10 cellular contexts compared by ENCODE assay signal in genomic region chr17:29393451-29393850, GRCh38. TPM values are rescaled to one million over a fixed set of nuclear protein-coding genes. Genes with fewer than 3 reads are reported as not detected.
DNase-seq lines count a peak whose midpoint lies in the region; ATAC-seq and TF ChIP-seq lines count a peak whose summit lies in the region.
"Had no signal": no experiment of that assay in that cellular context is flagged by ENCODE, and none has a peak within 500 bp of the region (broad histone marks: within the 10 kb centered on the region; RNA-seq: fewer than 3 reads in every experiment).

No MANE protein-coding gene starts in this region.

- peaks cover 47% of the 10 kb centered on the region for H3K4me1 Mint-ChIP-seq in CD4-positive, alpha-beta T cell (ENCODE audit: low read depth)
- H3K4me1 Mint-ChIP-seq in central memory CD8-positive, alpha-beta T cell: peaks cover 49% of the 10 kb centered on the region
- H3K4me1 Mint-ChIP-seq in naive thymus-derived CD8-positive, alpha-beta T cell: peaks cover 16 to 56% (median 47%) of the 10 kb centered on the region in 4 donors
- peaks cover 41% of the 10 kb centered on the region for H3K4me1 Mint-ChIP-seq in activated naive CD4-positive, alpha-beta T cell treated with anti-CD3 and anti-CD28 coated beads for 36 hours (ENCODE audit: low read depth)

- POLR2A ChIA-PET in CD4-positive, alpha-beta T cell (lab: Charles Lee): no interaction called here
- POLR2A ChIA-PET in naive thymus-derived CD8-positive, alpha-beta T cell (lab: Charles Lee): no interaction called here

- peaks cover 33% of the 10 kb centered on the region for H3K36me3 Mint-ChIP-seq in CD4-positive, alpha-beta T cell (ENCODE audit: low read depth)
- H3K36me3 Mint-ChIP-seq in central memory CD8-positive, alpha-beta T cell (ENCODE audit: insufficient read depth): peaks cover 24% of the 10 kb centered on the region
- peaks cover 0 to 15% (median 1%) of the 10 kb centered on the region in 3 donors for H3K36me3 Mint-ChIP-seq in naive thymus-derived CD8-positive, alpha-beta T cell
- peaks cover 2% of the 10 kb centered on the region for H3K36me3 Mint-ChIP-seq in activated naive CD4-positive, alpha-beta T cell treated with anti-CD3 and anti-CD28 coated beads for 36 hours (ENCODE audit: low read depth)

- H3K27ac Mint-ChIP-seq in CD4-positive, alpha-beta T cell: peak overlapping the region; percentile 48
- peak overlapping the region; percentile 61 for H3K27ac Mint-ChIP-seq in central memory CD8-positive, alpha-beta T cell (ENCODE audit: low read depth)
- peak overlapping the region in 8 of 10 donors; percentile 3 to 49 (median 26) for H3K27ac Mint-ChIP-seq in naive thymus-derived CD8-positive, alpha-beta T cell
- no peak overlapping the region for H3K27ac Mint-ChIP-seq in activated naive CD4-positive, alpha-beta T cell treated with anti-CD3 and anti-CD28 coated beads for 36 hours

- H3K4me3 Mint-ChIP-seq in CD4-positive, alpha-beta T cell: peak overlapping the region; percentile 69
- H3K4me3 Mint-ChIP-seq in central memory CD8-positive, alpha-beta T cell: peak overlapping the region; percentile 27
- H3K4me3 Mint-ChIP-seq in naive thymus-derived CD8-positive, alpha-beta T cell: peak overlapping the region; percentile 5 to 97 (median 64)
- no peak overlapping the region for H3K4me3 Mint-ChIP-seq in activated naive CD4-positive, alpha-beta T cell treated with anti-CD3 and anti-CD28 coated beads for 36 hours

- H3K27ac ChIP-seq in CD4-positive, alpha-beta T cell (ENCODE audit: low read depth, low read length): no peak overlapping the region

- H3K27me3 Mint-ChIP-seq in CD4-positive, alpha-beta T cell: no peaks in the 10 kb centered on the region
- H3K27me3 Mint-ChIP-seq in central memory CD8-positive, alpha-beta T cell: no peaks in the 10 kb centered on the region
- H3K27me3 Mint-ChIP-seq in naive thymus-derived CD8-positive, alpha-beta T cell: no peaks in the 10 kb centered on the region
- H3K27me3 Mint-ChIP-seq in activated naive CD4-positive, alpha-beta T cell treated with anti-CD3 and anti-CD28 coated beads for 36 hours (ENCODE audit: low read depth): no peaks in the 10 kb centered on the region

- TF ChIP-seq CTCF in CD4-positive, alpha-beta T cell (IDR thresholded peaks at IDR 0.05): no peak

- H3K9me3 Mint-ChIP-seq in CD4-positive, alpha-beta T cell: no peaks in the 10 kb centered on the region
- H3K9me3 Mint-ChIP-seq in central memory CD8-positive, alpha-beta T cell: no peaks in the 10 kb centered on the region
- no peaks in the 10 kb centered on the region for H3K9me3 Mint-ChIP-seq in naive thymus-derived CD8-positive, alpha-beta T cell
- no peaks in the 10 kb centered on the region for H3K9me3 Mint-ChIP-seq in activated naive CD4-positive, alpha-beta T cell treated with anti-CD3 and anti-CD28 coated beads for 36 hours

- no peaks in the 10 kb centered on the region for H3K27me3 ChIP-seq in CD4-positive, alpha-beta T cell (ENCODE audit: control insufficient read depth, insufficient read depth, low read length)
- H3K27me3 ChIP-seq: Peyer's patch had no signal

- no peak for ATAC-seq in CD4-positive, alpha-beta T cell (ENCODE audit: poor library complexity)
- no peak for ATAC-seq in central memory CD8-positive, alpha-beta T cell (replicated peaks; ENCODE audit: extremely low read depth, poor library complexity, severe bottlenecking)
- no peak for ATAC-seq in naive thymus-derived CD8-positive, alpha-beta T cell
- ATAC-seq in GM21528 (IDR thresholded peaks at IDR 0.05; ENCODE audit: low FRiP score, unreplicated experiment): no peak
- no peak for ATAC-seq in GM18511 (IDR thresholded peaks at IDR 0.05; ENCODE audit: unreplicated experiment)

- DNase-seq in CD4-positive, alpha-beta T cell: no peak
- peak; percentile 11 for DNase-seq in LHCN-M2 (ENCODE audit: low read depth)
- DNase-seq in central memory CD8-positive, alpha-beta T cell (ENCODE audit: low spot score in 2 of 2): no peak
- DNase-seq in naive thymus-derived CD8-positive, alpha-beta T cell: peak in 1 of 10 donors; percentile 2
- no peak for DNase-seq in KG1 (lab: John Stamatoyannopoulos, UW)
- DNase-seq in activated naive CD4-positive, alpha-beta T cell treated with anti-CD3 and anti-CD28 coated beads for 36 hours: no peak
- DNase-seq: Peyer's patch, posterior cingulate gyrus had no signal

- CTCF ChIA-PET in CD4-positive, alpha-beta T cell (lab: Charles Lee): interaction anchor here (0.8 kb wide), 1 partner anchor 23 kb away, joined by 4 read pairs; no protein-coding TSS in a partner anchor
- CTCF ChIA-PET in activated naive CD4-positive, alpha-beta T cell treated with anti-CD3 and anti-CD28 coated beads for 36 hours (lab: Charles Lee): interaction anchor here (0.7 kb wide), 1 partner anchor 1324 kb away, joined by 4 read pairs; no protein-coding TSS in a partner anchor

- no peaks in the 10 kb centered on the region for H3K9me3 ChIP-seq in CD4-positive, alpha-beta T cell (ENCODE audit: control insufficient read depth, low read length)
- H3K9me3 ChIP-seq: Peyer's patch had no signal

- intact Hi-C loops in CD4-positive, alpha-beta T cell (cut with DNase I, micrococcal nuclease): loop anchor here (5.0 kb wide), 3 partner anchors 54 to 539 kb away; partner anchors contain the start of gene SSH2 (in 1 of the 2)
- intact Hi-C loops in activated naive CD4-positive, alpha-beta T cell treated with anti-CD3 and anti-CD28 coated beads for 36 hours (cut with micrococcal nuclease): loop anchor here (5.0 kb wide), 1 partner anchor 224 kb away; no protein-coding TSS in a partner anchor

RNA-seq across cellular contexts. Expression of gene TAOK1, which starts 3.3 kb away (rescaled TPM):
- 10 to 100 TPM; 33.1 to 33.8 TPM for total RNA-seq in CD4-positive, alpha-beta T cell
- 37.9 and 42.5 TPM in 2 replicates for total RNA-seq in LHCN-M2 (2014; rRNA removed)
- 8.0 TPM for polyA plus RNA-seq in LHCN-M2 (2012)
- total RNA-seq in naive thymus-derived CD8-positive, alpha-beta T cell: 10 to 100 TPM; 62.2 to 63.8 TPM
- 1 to 10 TPM; 2.4 to 3.5 (median 3.1) TPM for polyA plus RNA-seq in naive thymus-derived CD8-positive, alpha-beta T cell
- total RNA-seq in activated naive CD4-positive, alpha-beta T cell treated with anti-CD3 and anti-CD28 coated beads for 36 hours: 10 to 100 TPM; 21.8 to 21.9 TPM
